8 cellular contexts compared by ENCODE assay signal in the genomic region with DNA sequence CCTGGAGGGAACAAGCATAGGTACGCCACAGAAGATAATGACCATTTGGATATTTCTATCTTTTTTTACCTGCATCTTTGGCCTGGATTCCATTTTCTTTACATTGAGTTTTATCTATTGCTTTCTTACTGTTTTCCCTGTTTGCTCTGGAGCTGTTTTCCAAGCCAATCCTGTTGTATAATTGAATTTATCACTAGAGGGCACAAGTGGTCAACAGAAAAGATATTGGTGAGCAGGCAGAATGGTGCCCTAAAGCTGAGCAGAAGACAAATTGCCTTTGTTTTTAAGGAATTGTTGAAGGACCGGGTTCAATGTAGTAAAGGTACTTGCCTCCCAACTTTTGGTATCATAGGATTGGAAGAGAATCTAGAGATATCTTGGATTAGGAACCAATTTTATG.
DNase-seq lines count a peak whose midpoint lies in the region; ATAC-seq and TF ChIP-seq lines count a peak whose summit lies in the region.

No MANE protein-coding gene starts in this region.

- intact Hi-C loops in natural killer cell (cut with micrococcal nuclease) = loop anchor here (1.0 kb wide), 2 partner anchors 70 to 218 kb away; no protein-coding TSS in a partner anchor
- intact Hi-C loops in activated T-helper 2 cell treated with anti-CD3 and anti-CD28 coated beads, Interferon-gamma antibody, Interleukin-2, Interleukin-4, amounts not matched to agents 10 μg/mL and 5 μg/mL and 100 μg/mL, durations not matched to agents 14 hours and 24 hours and 36 hours (cut with micrococcal nuclease) = loop anchor here (5.0 kb wide), 1 partner anchor 71 kb away; no protein-coding TSS in a partner anchor

- H3K27ac Mint-ChIP-seq in natural killer cell (no peak overlapping the region), progenitor cell of endocrine pancreas (no peak overlapping the region)
- H3K27ac Mint-ChIP-seq in natural killer cell treated with Interleukin-12 subunit alpha and Interleukin-12 subunit beta and Interleukin-15 and Interleukin-18, amount 100 ng/mL, for 72 hours = no peak overlapping the region
- H3K27ac Mint-ChIP-seq in activated T-helper 2 cell treated with anti-CD3 and anti-CD28 coated beads, Interferon-gamma antibody, Interleukin-2, Interleukin-4, amounts not matched to agents 10 μg/mL and 5 μg/mL and 100 μg/mL, durations not matched to agents 14 hours and 24 hours and 36 hours = no peak overlapping the region

- H3K36me3 Mint-ChIP-seq in natural killer cell (peaks cover 6% of the 10 kb centered on the region), progenitor cell of endocrine pancreas (ENCODE audit: insufficient read depth) (peaks cover 1% of the 10 kb centered on the region)
- peaks cover 12% of the 10 kb centered on the region for H3K36me3 Mint-ChIP-seq in natural killer cell treated with Interleukin-12 subunit alpha and Interleukin-12 subunit beta and Interleukin-15 and Interleukin-18, amount 100 ng/mL, for 72 hours
- peaks cover 10% of the 10 kb centered on the region for H3K36me3 Mint-ChIP-seq in activated T-helper 2 cell treated with anti-CD3 and anti-CD28 coated beads, Interferon-gamma antibody, Interleukin-2, Interleukin-4, amounts not matched to agents 10 μg/mL and 5 μg/mL and 100 μg/mL, durations not matched to agents 14 hours and 24 hours and 36 hours (ENCODE audit: low read depth)

- TF ChIP-seq CTCF in natural killer cell (IDR thresholded peaks at IDR 0.05) (peak; percentile 30), progenitor cell of endocrine pancreas (IDR thresholded peaks at IDR 0.05; ENCODE audit: unreplicated experiment) (peak; percentile 60)

- H3K9me3 Mint-ChIP-seq in natural killer cell = no peaks in the 10 kb centered on the region
- no peaks in the 10 kb centered on the region for H3K9me3 Mint-ChIP-seq in natural killer cell treated with Interleukin-12 subunit alpha and Interleukin-12 subunit beta and Interleukin-15 and Interleukin-18, amount 100 ng/mL, for 72 hours
- H3K9me3 Mint-ChIP-seq in progenitor cell of endocrine pancreas (ENCODE audit: low read depth) = no peaks in the 10 kb centered on the region
- no peaks in the 10 kb centered on the region for H3K9me3 Mint-ChIP-seq in activated T-helper 2 cell treated with anti-CD3 and anti-CD28 coated beads, Interferon-gamma antibody, Interleukin-2, Interleukin-4, amounts not matched to agents 10 μg/mL and 5 μg/mL and 100 μg/mL, durations not matched to agents 14 hours and 24 hours and 36 hours

- H3K4me3 Mint-ChIP-seq in natural killer cell = no peak overlapping the region
- H3K4me3 Mint-ChIP-seq in natural killer cell treated with Interleukin-12 subunit alpha and Interleukin-12 subunit beta and Interleukin-15 and Interleukin-18, amount 100 ng/mL, for 72 hours = no peak overlapping the region
- no peak overlapping the region for H3K4me3 Mint-ChIP-seq in progenitor cell of endocrine pancreas (ENCODE audit: low read depth)
- no peak overlapping the region for H3K4me3 Mint-ChIP-seq in activated T-helper 2 cell treated with anti-CD3 and anti-CD28 coated beads, Interferon-gamma antibody, Interleukin-2, Interleukin-4, amounts not matched to agents 10 μg/mL and 5 μg/mL and 100 μg/mL, durations not matched to agents 14 hours and 24 hours and 36 hours (ENCODE audit: low read depth)

- no peaks in the 10 kb centered on the region for H3K4me1 Mint-ChIP-seq in natural killer cell
- no peaks in the 10 kb centered on the region for H3K4me1 Mint-ChIP-seq in natural killer cell treated with Interleukin-12 subunit alpha and Interleukin-12 subunit beta and Interleukin-15 and Interleukin-18, amount 100 ng/mL, for 72 hours (ENCODE audit: low read depth in 2 of 2)
- H3K4me1 Mint-ChIP-seq in progenitor cell of endocrine pancreas (ENCODE audit: low read depth) = peaks cover 15% of the 10 kb centered on the region
- no peaks in the 10 kb centered on the region for H3K4me1 Mint-ChIP-seq in activated T-helper 2 cell treated with anti-CD3 and anti-CD28 coated beads, Interferon-gamma antibody, Interleukin-2, Interleukin-4, amounts not matched to agents 10 μg/mL and 5 μg/mL and 100 μg/mL, durations not matched to agents 14 hours and 24 hours and 36 hours (ENCODE audit: low read depth)

- no peaks in the 10 kb centered on the region for H3K27me3 Mint-ChIP-seq in natural killer cell (ENCODE audit: low read depth in 2 of 2)
- no peaks in the 10 kb centered on the region for H3K27me3 Mint-ChIP-seq in natural killer cell treated with Interleukin-12 subunit alpha and Interleukin-12 subunit beta and Interleukin-15 and Interleukin-18, amount 100 ng/mL, for 72 hours
- H3K27me3 Mint-ChIP-seq in progenitor cell of endocrine pancreas = no peaks in the 10 kb centered on the region
- H3K27me3 Mint-ChIP-seq in activated T-helper 2 cell treated with anti-CD3 and anti-CD28 coated beads, Interferon-gamma antibody, Interleukin-2, Interleukin-4, amounts not matched to agents 10 μg/mL and 5 μg/mL and 100 μg/mL, durations not matched to agents 14 hours and 24 hours and 36 hours (ENCODE audit: low read depth) = no peaks in the 10 kb centered on the region

- DNase-seq in natural killer cell (no peak), NCI-H69 (lab: John Stamatoyannopoulos, UW) (peak; percentile 47), epidermal melanocyte (ENCODE audit: insufficient read length, low spot score) (peak; percentile 17), progenitor cell of endocrine pancreas (ENCODE audit: low spot score, unreplicated experiment) (no peak)
- no peak for DNase-seq in natural killer cell treated with Interleukin-12 subunit alpha and Interleukin-12 subunit beta and Interleukin-15 and Interleukin-18, amount 100 ng/mL, for 72 hours (ENCODE audit: low spot score)
- no peak for DNase-seq in activated T-helper 2 cell treated with anti-CD3 and anti-CD28 coated beads, Interferon-gamma antibody, Interleukin-2, Interleukin-4, amounts not matched to agents 10 μg/mL and 5 μg/mL and 100 μg/mL, durations not matched to agents 14 hours and 24 hours and 36 hours (ENCODE audit: low spot score)
- DNase-seq in activated CD4-positive, CD25-positive, alpha-beta regulatory T cell treated with anti-CD3 and anti-CD28 coated beads, Interleukin-2, amount 50 U/mL, for 72 hours = no peak

- ATAC-seq in natural killer cell (no peak), GM18858 (IDR thresholded peaks at IDR 0.05; ENCODE audit: unreplicated experiment) (no peak)
- no peak for ATAC-seq in natural killer cell treated with Interleukin-12 subunit alpha and Interleukin-12 subunit beta and Interleukin-15 and Interleukin-18, amount 100 ng/mL, for 72 hours

Comparison
In these comparisons a context has a peak if more than half of its experiments do, and no peak if none do; other contexts are left out.
1. DNase-seq: peak in NCI-H69 (single experiment) and epidermal melanocyte (single experiment); none in natural killer cell (single experiment), natural killer cell treated with Interleukin-12 subunit alpha and Interleukin-12 subunit beta and Interleukin-15 and Interleukin-18, amount 100 ng/mL, for 72 hours (single experiment), progenitor cell of endocrine pancreas (single experiment), activated T-helper 2 cell treated with anti-CD3 and anti-CD28 coated beads, Interferon-gamma antibody, Interleukin-2, Interleukin-4, amounts not matched to agents 10 μg/mL and 5 μg/mL and 100 μg/mL, durations not matched to agents 14 hours and 24 hours and 36 hours (single experiment) and activated CD4-positive, CD25-positive, alpha-beta regulatory T cell treated with anti-CD3 and anti-CD28 coated beads, Interleukin-2, amount 50 U/mL, for 72 hours (single experiment).